In genomic region chr1:28507247-28507645, GRCh38 we compare ENCODE assay signal across 9 cellular contexts. TPM values are rescaled to one million over a fixed set of nuclear protein-coding genes. Genes with fewer than 3 reads are reported as not detected.
DNase-seq lines count a peak whose midpoint lies in the region; ATAC-seq lines count a peak whose summit lies in the region.
"Had no signal": no experiment of that assay in that cellular context is flagged by ENCODE, and none has a peak within 500 bp of the region (broad histone marks: within the 10 kb centered on the region; RNA-seq: fewer than 3 reads in every experiment).

No MANE protein-coding gene starts in this region.

- H3K4me3 Mint-ChIP-seq in activated T-cell treated with anti-CD3 and anti-CD28 coated beads, Interleukin-2, amount 50 U/mL, for 4 hours, result peak overlapping the region; percentile 100

- DNase-seq in activated T-cell treated with anti-CD3 and anti-CD28 coated beads for 48 hours (ENCODE audit: low read depth), result peak; percentile 10
- no peak for DNase-seq in activated T-cell treated with anti-CD3 and anti-CD28 coated beads for 4 hours
- DNase-seq in activated T-cell treated with anti-CD3 and anti-CD28 coated beads, Interleukin-2, amount 50 U/mL, for 4 hours, result no peak
- DNase-seq in stimulated activated CD8-positive, alpha-beta memory T cell treated with anti-CD3 and anti-CD28 coated beads, Interleukin-15, amount 100 ng/mL, for 24 hours (ENCODE audit: low read depth), result peak; percentile 31
- no peak for DNase-seq in NCI-H1694 treated with DMSO at 0.1 percent for 48 hours (lab: John Stamatoyannopoulos, UW)
- DNase-seq: left cardiac atrium had no signal

- ATAC-seq in activated T-cell treated with anti-CD3 and anti-CD28 coated beads, Interleukin-2, amount 50 U/mL, for 4 hours, result no peak
- no peak for ATAC-seq in HG02763 (IDR thresholded peaks at IDR 0.05; ENCODE audit: unreplicated experiment)
- no peak for ATAC-seq in HG03342 (IDR thresholded peaks at IDR 0.05; ENCODE audit: unreplicated experiment)

- peaks cover 51% of the 10 kb centered on the region for H3K36me3 Mint-ChIP-seq in activated T-cell treated with anti-CD3 and anti-CD28 coated beads, Interleukin-2, amount 50 U/mL, for 4 hours (ENCODE audit: insufficient read depth)

- H3K4me1 Mint-ChIP-seq in activated T-cell treated with anti-CD3 and anti-CD28 coated beads, Interleukin-2, amount 50 U/mL, for 4 hours (ENCODE audit: low read depth), result peaks cover 25% of the 10 kb centered on the region

- no peaks in the 10 kb centered on the region for H3K9me3 ChIP-seq in iPS-18c (ENCODE audit: control insufficient read depth, insufficient read depth, low read length)

- peaks cover 7% of the 10 kb centered on the region for H3K27me3 Mint-ChIP-seq in activated T-cell treated with anti-CD3 and anti-CD28 coated beads, Interleukin-2, amount 50 U/mL, for 4 hours (ENCODE audit: low read depth)

- peak overlapping the region; percentile 83 for H3K4me3 ChIP-seq in iPS-18c (ENCODE audit: insufficient read depth, low read depth, low read length)

- H3K9me3 Mint-ChIP-seq in activated T-cell treated with anti-CD3 and anti-CD28 coated beads, Interleukin-2, amount 50 U/mL, for 4 hours, result no peaks in the 10 kb centered on the region

RNA-seq across cellular contexts. Expression of gene RCC1, which starts 1.4 kb away (rescaled TPM):
- 100 to 1,000 TPM; 106 to 149 (median 139) TPM for total RNA-seq in activated T-cell treated with anti-CD3 and anti-CD28 coated beads, Interleukin-2, amount 50 U/mL, for 4 hours

RNA-seq across cellular contexts. Expression of gene TRNAU1AP, which starts 45.6 kb away (rescaled TPM):
- total RNA-seq in activated T-cell treated with anti-CD3 and anti-CD28 coated beads, Interleukin-2, amount 50 U/mL, for 4 hours, result 10 to 100 TPM; 37.4 to 44.1 (median 37.7) TPM

Comparison
In these comparisons a context has a peak if more than half of its experiments do, and no peak if none do; other contexts are left out.
1. DNase-seq: peak in activated T-cell treated with anti-CD3 and anti-CD28 coated beads for 48 hours (single experiment) and stimulated activated CD8-positive, alpha-beta memory T cell treated with anti-CD3 and anti-CD28 coated beads, Interleukin-15, amount 100 ng/mL, for 24 hours (single experiment); none in activated T-cell treated with anti-CD3 and anti-CD28 coated beads for 4 hours (single experiment), activated T-cell treated with anti-CD3 and anti-CD28 coated beads, Interleukin-2, amount 50 U/mL, for 4 hours (single experiment) and NCI-H1694 treated with DMSO at 0.1 percent for 48 hours (single experiment).